In genomic region chr7:40777913-40778312, GRCh38 we compare ENCODE assay signal across 25 cellular contexts.
"Had no signal": no experiment of that assay in that cellular context is flagged by ENCODE, and none has a peak within 500 bp of the region (broad histone marks: within the 10 kb centered on the region; RNA-seq: fewer than 3 reads in every experiment).

No MANE protein-coding gene starts in this region.

- H3K36me3 Mint-ChIP-seq: immature natural killer cell had no signal

- H3K27me3 ChIP-seq: adrenal gland, ascending aorta, brain microvascular endothelial cell, foreskin keratinocyte, left lung, pancreas, transverse colon had no signal

- H3K27me3 Mint-ChIP-seq: naive thymus-derived CD8-positive, alpha-beta T cell had no signal

- H3K4me1 ChIP-seq: foreskin keratinocyte, pancreas, psoas muscle had no signal

- ATAC-seq: activated T-cell treated with anti-CD3 and anti-CD28 coated beads, Interleukin-2, amount 50 U/mL, for 4 hours; foreskin keratinocyte; left lung; naive thymus-derived CD8-positive, alpha-beta T cell; pancreas; psoas muscle had no signal

- H3K36me3 ChIP-seq: adrenal gland, ascending aorta, brain microvascular endothelial cell, left lung, pancreas, transverse colon, WERI-Rb-1 had no signal

- H3K4me3 ChIP-seq: adrenal gland, ascending aorta, left lung, lung, pancreas, psoas muscle, transverse colon had no signal

- H3K4me1 Mint-ChIP-seq: immature natural killer cell; naive thymus-derived CD8-positive, alpha-beta T cell had no signal

- H3K4me3 Mint-ChIP-seq: activated T-cell treated with anti-CD3 and anti-CD28 coated beads, Interleukin-2, amount 50 U/mL, for 4 hours; immature natural killer cell; naive thymus-derived CD8-positive, alpha-beta T cell; T-helper 2 cell treated with Interferon-gamma antibody and Interleukin-4, amounts not matched to agents 5 μg/mL and 100 μg/mL, for 36 hours had no signal

- H3K27ac ChIP-seq: adrenal gland, brain microvascular endothelial cell, foreskin keratinocyte, left lung, pancreas, psoas muscle, transverse colon, WERI-Rb-1 had no signal

- DNase-seq: activated CD4-positive, alpha-beta T cell treated with anti-CD3 and anti-CD28 coated beads for 1 hour; activated effector memory CD4-positive, alpha-beta T cell treated with anti-CD3 and anti-CD28 coated beads, Interleukin-2, amount 50 U/mL, for 16 hours; activated naive CD4-positive, alpha-beta T cell treated with anti-CD3 and anti-CD28 coated beads, Interleukin-2, amount 50 U/mL, for 16 hours; activated T-cell treated with anti-CD3 and anti-CD28 coated beads, Interleukin-2, amount 50 U/mL, for 4 hours; adrenal gland; brain microvascular endothelial cell; caudate nucleus; dermis blood vessel endothelial cell; effector CD8-positive, alpha-beta T cell; erythroblast; foreskin keratinocyte; immature natural killer cell; kidney glomerular epithelial cell; left lung; naive thymus-derived CD8-positive, alpha-beta T cell; pancreas; psoas muscle; right cardiac atrium; stimulated activated CD4-positive, alpha-beta T cell treated with anti-CD3 and anti-CD28 coated beads, Interleukin-12 subunit alpha, Interleukin-12 subunit beta, amount 100 ng/mL, for 4 hours; stimulated activated CD4-positive, alpha-beta T cell treated with anti-CD3 and anti-CD28 coated beads, Interleukin-4, amount 100 ng/mL, for 4 hours; transverse colon; WERI-Rb-1 had no signal

- H3K9me3 Mint-ChIP-seq: activated T-cell treated with anti-CD3 and anti-CD28 coated beads, Interleukin-2, amount 50 U/mL, for 4 hours; T-helper 2 cell treated with Interferon-gamma antibody and Interleukin-4, amounts not matched to agents 5 μg/mL and 100 μg/mL, for 36 hours had no signal

- H3K27ac Mint-ChIP-seq: immature natural killer cell; T-helper 2 cell treated with Interferon-gamma antibody and Interleukin-4, amounts not matched to agents 5 μg/mL and 100 μg/mL, for 36 hours had no signal
